1 cellular context compared by ENCODE assay signal in genomic region chr1:108034396-108034795, GRCh38.
TF ChIP-seq lines count a peak whose summit lies in the region.

No MANE protein-coding gene starts in this region.

TF ChIP-seq in HepG2, 621 proteins besides CTCF, POLR2A, EP300 and RAD21 (continued from another document):
- TF ChIP-seq, protein P1, sequence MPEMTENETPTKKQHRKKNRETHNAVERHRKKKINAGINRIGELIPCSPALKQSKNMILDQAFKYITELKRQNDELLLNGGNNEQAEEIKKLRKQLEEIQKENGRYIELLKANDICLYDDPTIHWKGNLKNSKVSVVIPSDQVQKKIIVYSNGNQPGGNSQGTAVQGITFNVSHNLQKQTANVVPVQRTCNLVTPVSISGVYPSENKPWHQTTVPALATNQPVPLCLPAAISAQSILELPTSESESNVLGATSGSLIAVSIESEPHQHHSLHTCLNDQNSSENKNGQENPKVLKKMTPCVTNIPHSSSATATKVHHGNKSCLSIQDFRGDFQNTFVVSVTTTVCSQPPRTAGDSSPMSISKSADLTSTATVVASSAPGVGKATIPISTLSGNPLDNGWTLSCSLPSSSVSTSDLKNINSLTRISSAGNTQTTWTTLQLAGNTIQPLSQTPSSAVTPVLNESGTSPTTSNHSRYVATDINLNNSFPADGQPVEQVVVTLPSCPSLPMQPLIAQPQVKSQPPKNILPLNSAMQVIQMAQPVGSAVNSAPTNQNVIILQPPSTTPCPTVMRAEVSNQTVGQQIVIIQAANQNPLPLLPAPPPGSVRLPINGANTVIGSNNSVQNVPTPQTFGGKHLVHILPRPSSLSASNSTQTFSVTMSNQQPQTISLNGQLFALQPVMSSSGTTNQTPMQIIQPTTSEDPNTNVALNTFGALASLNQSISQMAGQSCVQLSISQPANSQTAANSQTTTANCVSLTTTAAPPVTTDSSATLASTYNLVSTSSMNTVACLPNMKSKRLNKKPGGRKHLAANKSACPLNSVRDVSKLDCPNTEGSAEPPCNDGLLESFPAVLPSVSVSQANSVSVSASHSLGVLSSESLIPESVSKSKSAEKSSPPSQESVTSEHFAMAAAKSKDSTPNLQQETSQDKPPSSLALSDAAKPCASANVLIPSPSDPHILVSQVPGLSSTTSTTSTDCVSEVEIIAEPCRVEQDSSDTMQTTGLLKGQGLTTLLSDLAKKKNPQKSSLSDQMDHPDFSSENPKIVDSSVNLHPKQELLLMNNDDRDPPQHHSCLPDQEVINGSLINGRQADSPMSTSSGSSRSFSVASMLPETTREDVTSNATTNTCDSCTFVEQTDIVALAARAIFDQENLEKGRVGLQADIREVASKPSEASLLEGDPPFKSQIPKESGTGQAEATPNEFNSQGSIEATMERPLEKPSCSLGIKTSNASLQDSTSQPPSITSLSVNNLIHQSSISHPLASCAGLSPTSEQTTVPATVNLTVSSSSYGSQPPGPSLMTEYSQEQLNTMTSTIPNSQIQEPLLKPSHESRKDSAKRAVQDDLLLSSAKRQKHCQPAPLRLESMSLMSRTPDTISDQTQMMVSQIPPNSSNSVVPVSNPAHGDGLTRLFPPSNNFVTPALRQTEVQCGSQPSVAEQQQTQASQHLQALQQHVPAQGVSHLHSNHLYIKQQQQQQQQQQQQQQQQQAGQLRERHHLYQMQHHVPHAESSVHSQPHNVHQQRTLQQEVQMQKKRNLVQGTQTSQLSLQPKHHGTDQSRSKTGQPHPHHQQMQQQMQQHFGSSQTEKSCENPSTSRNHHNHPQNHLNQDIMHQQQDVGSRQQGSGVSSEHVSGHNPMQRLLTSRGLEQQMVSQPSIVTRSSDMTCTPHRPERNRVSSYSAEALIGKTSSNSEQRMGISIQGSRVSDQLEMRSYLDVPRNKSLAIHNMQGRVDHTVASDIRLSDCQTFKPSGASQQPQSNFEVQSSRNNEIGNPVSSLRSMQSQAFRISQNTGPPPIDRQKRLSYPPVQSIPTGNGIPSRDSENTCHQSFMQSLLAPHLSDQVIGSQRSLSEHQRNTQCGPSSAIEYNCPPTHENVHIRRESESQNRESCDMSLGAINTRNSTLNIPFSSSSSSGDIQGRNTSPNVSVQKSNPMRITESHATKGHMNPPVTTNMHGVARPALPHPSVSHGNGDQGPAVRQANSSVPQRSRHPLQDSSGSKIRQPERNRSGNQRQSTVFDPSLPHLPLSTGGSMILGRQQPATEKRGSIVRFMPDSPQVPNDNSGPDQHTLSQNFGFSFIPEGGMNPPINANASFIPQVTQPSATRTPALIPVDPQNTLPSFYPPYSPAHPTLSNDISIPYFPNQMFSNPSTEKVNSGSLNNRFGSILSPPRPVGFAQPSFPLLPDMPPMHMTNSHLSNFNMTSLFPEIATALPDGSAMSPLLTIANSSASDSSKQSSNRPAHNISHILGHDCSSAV (CRISPR knock-in tag; IDR thresholded peaks at IDR 0.05; ENCODE audit: borderline replicate concordance), result no peak
- TF ChIP-seq NFE2L1 (CRISPR knock-in tag; IDR thresholded peaks at IDR 0.05; ENCODE audit: borderline replicate concordance), result no peak
